ENCODE assay signal across 15 cellular contexts in the genomic region with DNA sequence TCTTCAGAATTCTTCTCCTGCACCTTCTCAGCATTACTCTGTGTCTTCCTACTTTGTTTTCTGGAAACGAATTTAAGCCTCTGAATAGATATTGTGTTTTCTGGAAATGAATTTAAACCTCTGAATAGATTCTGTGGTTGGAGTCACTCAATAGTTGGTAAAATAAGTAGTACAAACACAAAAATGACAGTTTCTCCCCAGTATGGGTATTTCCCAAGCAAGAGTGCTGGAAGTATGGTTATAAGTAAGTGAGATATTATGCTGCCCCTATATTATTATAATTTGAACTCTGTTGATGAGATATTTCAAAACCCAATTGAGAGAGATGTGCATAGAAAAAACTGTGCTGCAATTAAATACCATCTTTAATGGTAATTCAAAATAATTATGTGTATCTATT.
A peak's percentile ranks its signal among the peaks of the same experiment; 100 is the strongest.
DNase-seq lines count a peak whose midpoint lies in the region; ATAC-seq and TF ChIP-seq lines count a peak whose summit lies in the region.
"Had no signal": no experiment of that assay in that cellular context is flagged by ENCODE, and none has a peak within 500 bp of the region (broad histone marks: within the 10 kb centered on the region; RNA-seq: fewer than 3 reads in every experiment).

No MANE protein-coding gene starts in this region.

- H3K36me3 ChIP-seq in gastrocnemius medialis (no peaks in the 10 kb centered on the region), mesenchymal stem cell (ENCODE audit: control insufficient read depth in 1 of 2, insufficient read depth in 2 of 2, low read depth in 1 of 2, low read length in 2 of 2) (no peaks in the 10 kb centered on the region)
- H3K36me3 ChIP-seq: BLaER1 treated with 17β-estradiol and CSF1 and Interleukin-3, amounts not matched to agents 10 nM and 100 nM had no signal

- H2BK15ac ChIP-seq in mesenchymal stem cell (ENCODE audit: low read depth, poor library complexity, severe bottlenecking) = no peak overlapping the region

- no peak overlapping the region for H2BK120ac ChIP-seq in mesenchymal stem cell (ENCODE audit: low read depth, low read length)

- H3K27me3 ChIP-seq in gastrocnemius medialis (no peaks in the 10 kb centered on the region), mesenchymal stem cell (ENCODE audit: control insufficient read depth in 1 of 2, insufficient read depth in 1 of 2, low read length in 2 of 2) (no peaks in the 10 kb centered on the region)
- H3K27me3 ChIP-seq: BLaER1 treated with 17β-estradiol and CSF1 and Interleukin-3, amounts not matched to agents 10 nM and 100 nM had no signal

- no peaks in the 10 kb centered on the region for H3K4me1 ChIP-seq in gastrocnemius medialis
- H3K4me1 ChIP-seq in mesenchymal stem cell (ENCODE audit: control insufficient read depth, insufficient read depth, low read depth, low read length) = no peaks in the 10 kb centered on the region
- H3K4me1 ChIP-seq: BLaER1 treated with 17β-estradiol and CSF1 and Interleukin-3, amounts not matched to agents 10 nM and 100 nM had no signal

- peak; percentile 54 for ATAC-seq in GM18907 (IDR thresholded peaks at IDR 0.05; ENCODE audit: unreplicated experiment)
- peak; percentile 60 for ATAC-seq in HG02678 (IDR thresholded peaks at IDR 0.05; ENCODE audit: unreplicated experiment)
- ATAC-seq in HG03039 (IDR thresholded peaks at IDR 0.05; ENCODE audit: unreplicated experiment) = peak; percentile 62
- ATAC-seq in gastrocnemius medialis = no peak
- no peak for ATAC-seq in HG03520 (IDR thresholded peaks at IDR 0.05; ENCODE audit: unreplicated experiment)
- ATAC-seq: CD8-positive, alpha-beta T cell; GM23338; K562 had no signal

- no peak overlapping the region for H3K4me3 ChIP-seq in gastrocnemius medialis
- no peak overlapping the region for H3K4me3 ChIP-seq in mesenchymal stem cell (ENCODE audit: insufficient read depth in 1 of 2, low read depth in 1 of 2, low read length in 2 of 2)
- H3K4me3 ChIP-seq: BLaER1 treated with 17β-estradiol and CSF1 and Interleukin-3, amounts not matched to agents 10 nM and 100 nM; GM23338; K562 had no signal

- no peak overlapping the region for H3K23ac ChIP-seq in mesenchymal stem cell (ENCODE audit: low read length in 2 of 2)

- no peak overlapping the region for H3K18ac ChIP-seq in mesenchymal stem cell (ENCODE audit: low read depth in 1 of 2, low read length in 2 of 2)

- H2BK5ac ChIP-seq in mesenchymal stem cell (ENCODE audit: low read depth, low read length, poor library complexity, severe bottlenecking) = no peak overlapping the region

- H2AK5ac ChIP-seq in mesenchymal stem cell (ENCODE audit: low read length, severe bottlenecking) = no peak overlapping the region

- no peaks in the 10 kb centered on the region for H3K79me1 ChIP-seq in mesenchymal stem cell (replicated peaks; ENCODE audit: low read length, poor library complexity, severe bottlenecking)

- no peak for TF ChIP-seq CTCF in gastrocnemius medialis (IDR thresholded peaks at IDR 0.05 in 4 of 5, conservative IDR thresholded peaks at IDR 0.05 in 1 of 5)

- H3K14ac ChIP-seq in mesenchymal stem cell (ENCODE audit: low read length in 2 of 2) = no peak overlapping the region

- H3K9me3 ChIP-seq in gastrocnemius medialis = no peaks in the 10 kb centered on the region
- no peaks in the 10 kb centered on the region for H3K9me3 ChIP-seq in mesenchymal stem cell (ENCODE audit: control insufficient read depth, low read length)

- no peak overlapping the region for H4K91ac ChIP-seq in mesenchymal stem cell (ENCODE audit: low read length)

- H3K4ac ChIP-seq in mesenchymal stem cell (ENCODE audit: low read depth in 1 of 2, low read length in 2 of 2) = no peak overlapping the region

- WGBS in mesenchymal stem cell = 83% methylated on average over 1 of the region's 1 CpG

- H4K8ac ChIP-seq in mesenchymal stem cell (ENCODE audit: low read length) = no peak overlapping the region

- H3K4me2 ChIP-seq in mesenchymal stem cell (ENCODE audit: low read length, poor library complexity, severe bottlenecking) = no peak overlapping the region
- H3K4me2 ChIP-seq: BLaER1 treated with 17β-estradiol and CSF1 and Interleukin-3, amounts not matched to agents 10 nM and 100 nM; GM23338 had no signal

- H2BK12ac ChIP-seq in mesenchymal stem cell (ENCODE audit: low read length in 2 of 2) = no peak overlapping the region

- H3K9ac ChIP-seq in mesenchymal stem cell (ENCODE audit: low read length) = no peak overlapping the region
- H3K9ac ChIP-seq: BLaER1 treated with 17β-estradiol and CSF1 and Interleukin-3, amounts not matched to agents 10 nM and 100 nM had no signal

- H3K27ac ChIP-seq in gastrocnemius medialis (no peak overlapping the region), mesenchymal stem cell (ENCODE audit: low read length, poor library complexity, severe bottlenecking) (no peak overlapping the region)
- H3K27ac ChIP-seq: BLaER1 treated with 17β-estradiol and CSF1 and Interleukin-3, amounts not matched to agents 10 nM and 100 nM had no signal

- no peak for TF ChIP-seq POLR2A in gastrocnemius medialis (IDR thresholded peaks at IDR 0.05)

- in situ Hi-C loops in gastrocnemius medialis (cut with MboI; ENCODE audit: low sequenced_read_pairs in 4 of 4) = no loop called here

- H2AFZ ChIP-seq in mesenchymal stem cell (ENCODE audit: low read depth, low read length) = no peak overlapping the region
- H2AFZ ChIP-seq: GM23338 had no signal

- DNase-seq in gastrocnemius medialis (no peak), mesenchymal stem cell (no peak)
- DNase-seq: Calu3; CD8-positive, alpha-beta T cell; DMS79 treated with DMSO at 0.1 percent for 48 hours; GF-D8; HCEC 1CT; IMR-90 had no signal

- intact Hi-C loops in gastrocnemius medialis (cut with DNase I; ENCODE audit: low total_unique reads) = no loop called here

Comparison
In these comparisons a context has a peak if more than half of its experiments do, and no peak if none do; other contexts are left out.
1. ATAC-seq: peak in GM18907 (single experiment), HG02678 (single experiment) and HG03039 (single experiment); none in gastrocnemius medialis (0 of 2) and HG03520 (single experiment).